Comparison of ENCODE assay signal across 1 cellular context in genomic region chr19:45450042-45450380, GRCh38.
TF ChIP-seq lines count a peak whose summit lies in the region.

No MANE protein-coding gene starts in this region.

TF ChIP-seq in HepG2, 621 proteins besides CTCF, POLR2A, EP300 and RAD21 (continues in another document):
- no peak for TF ChIP-seq THAP8 (CRISPR knock-in tag; IDR thresholded peaks at IDR 0.05; ENCODE audit: borderline replicate concordance)
- no peak for TF ChIP-seq JUN (CRISPR knock-in tag; IDR thresholded peaks at IDR 0.05)
- no peak for TF ChIP-seq NCOA2 (CRISPR knock-in tag; IDR thresholded peaks at IDR 0.05)
- TF ChIP-seq IRF2 (CRISPR knock-in tag; IDR thresholded peaks at IDR 0.05), result no peak
- TF ChIP-seq ZNF562 (CRISPR knock-in tag; IDR thresholded peaks at IDR 0.05; ENCODE audit: borderline replicate concordance), result no peak
- TF ChIP-seq TOE1 (CRISPR knock-in tag; IDR thresholded peaks at IDR 0.05), result no peak
- TF ChIP-seq MAFF (IDR thresholded peaks at IDR 0.05; ENCODE audit: low read depth, low read length), result no peak
- TF ChIP-seq ZNF598 (CRISPR knock-in tag; IDR thresholded peaks at IDR 0.05; ENCODE audit: borderline replicate concordance), result no peak
- no peak for TF ChIP-seq TFDP1 (CRISPR knock-in tag; IDR thresholded peaks at IDR 0.05; ENCODE audit: borderline replicate concordance)
- TF ChIP-seq ZSCAN9 (CRISPR knock-in tag; IDR thresholded peaks at IDR 0.05; ENCODE audit: borderline replicate concordance), result no peak
- 0 out of 2 replicates have a peak, but pooled peaks have one; percentile 26 for TF ChIP-seq TBX3 (IDR thresholded peaks at IDR 0.05; ENCODE audit: borderline replicate concordance)
- peak; percentile 55; the same call in 1 of the 2 replicates for TF ChIP-seq ZNF792 (CRISPR knock-in tag; IDR thresholded peaks at IDR 0.05)
- TF ChIP-seq, protein P1, sequence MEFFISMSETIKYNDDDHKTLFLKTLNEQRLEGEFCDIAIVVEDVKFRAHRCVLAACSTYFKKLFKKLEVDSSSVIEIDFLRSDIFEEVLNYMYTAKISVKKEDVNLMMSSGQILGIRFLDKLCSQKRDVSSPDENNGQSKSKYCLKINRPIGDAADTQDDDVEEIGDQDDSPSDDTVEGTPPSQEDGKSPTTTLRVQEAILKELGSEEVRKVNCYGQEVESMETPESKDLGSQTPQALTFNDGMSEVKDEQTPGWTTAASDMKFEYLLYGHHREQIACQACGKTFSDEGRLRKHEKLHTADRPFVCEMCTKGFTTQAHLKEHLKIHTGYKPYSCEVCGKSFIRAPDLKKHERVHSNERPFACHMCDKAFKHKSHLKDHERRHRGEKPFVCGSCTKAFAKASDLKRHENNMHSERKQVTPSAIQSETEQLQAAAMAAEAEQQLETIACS (CRISPR knock-in tag; IDR thresholded peaks at IDR 0.05), result no peak
- no peak for TF ChIP-seq CREB1 (IDR thresholded peaks at IDR 0.05)
- TF ChIP-seq CREB1 (CRISPR knock-in tag; IDR thresholded peaks at IDR 0.05), result no peak
- TF ChIP-seq, protein P2, sequence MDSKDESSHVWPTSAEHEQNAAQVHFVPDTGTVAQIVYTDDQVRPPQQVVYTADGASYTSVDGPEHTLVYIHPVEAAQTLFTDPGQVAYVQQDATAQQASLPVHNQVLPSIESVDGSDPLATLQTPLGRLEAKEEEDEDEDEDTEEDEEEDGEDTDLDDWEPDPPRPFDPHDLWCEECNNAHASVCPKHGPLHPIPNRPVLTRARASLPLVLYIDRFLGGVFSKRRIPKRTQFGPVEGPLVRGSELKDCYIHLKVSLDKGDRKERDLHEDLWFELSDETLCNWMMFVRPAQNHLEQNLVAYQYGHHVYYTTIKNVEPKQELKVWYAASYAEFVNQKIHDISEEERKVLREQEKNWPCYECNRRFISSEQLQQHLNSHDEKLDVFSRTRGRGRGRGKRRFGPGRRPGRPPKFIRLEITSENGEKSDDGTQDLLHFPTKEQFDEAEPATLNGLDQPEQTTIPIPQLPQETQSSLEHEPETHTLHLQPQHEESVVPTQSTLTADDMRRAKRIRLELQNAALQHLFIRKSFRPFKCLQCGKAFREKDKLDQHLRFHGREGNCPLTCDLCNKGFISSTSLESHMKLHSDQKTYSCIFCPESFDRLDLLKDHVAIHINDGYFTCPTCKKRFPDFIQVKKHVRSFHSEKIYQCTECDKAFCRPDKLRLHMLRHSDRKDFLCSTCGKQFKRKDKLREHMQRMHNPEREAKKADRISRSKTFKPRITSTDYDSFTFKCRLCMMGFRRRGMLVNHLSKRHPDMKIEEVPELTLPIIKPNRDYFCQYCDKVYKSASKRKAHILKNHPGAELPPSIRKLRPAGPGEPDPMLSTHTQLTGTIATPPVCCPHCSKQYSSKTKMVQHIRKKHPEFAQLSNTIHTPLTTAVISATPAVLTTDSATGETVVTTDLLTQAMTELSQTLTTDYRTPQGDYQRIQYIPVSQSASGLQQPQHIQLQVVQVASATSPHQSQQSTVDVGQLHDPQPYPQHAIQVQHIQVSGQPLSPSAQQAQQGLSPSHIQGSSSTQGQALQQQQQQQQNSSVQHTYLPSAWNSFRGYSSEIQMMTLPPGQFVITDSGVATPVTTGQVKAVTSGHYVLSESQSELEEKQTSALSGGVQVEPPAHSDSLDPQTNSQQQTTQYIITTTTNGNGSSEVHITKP (CRISPR knock-in tag; IDR thresholded peaks at IDR 0.05; ENCODE audit: low read depth), result no peak
- TF ChIP-seq ATF1 (CRISPR knock-in tag; IDR thresholded peaks at IDR 0.05), result no peak
- TF ChIP-seq RNF2 (conservative IDR thresholded peaks at IDR 0.05; ENCODE audit: low read depth), result no peak
- TF ChIP-seq ONECUT2 (CRISPR knock-in tag; IDR thresholded peaks at IDR 0.05), result no peak
- TF ChIP-seq ZNF160 (CRISPR knock-in tag; IDR thresholded peaks at IDR 0.05), result no peak
- no peak for TF ChIP-seq ZNF883 (CRISPR knock-in tag; IDR thresholded peaks at IDR 0.05; ENCODE audit: not compliant biosample characterization)
- no peak for TF ChIP-seq CAMTA2 (CRISPR knock-in tag; IDR thresholded peaks at IDR 0.05; ENCODE audit: borderline replicate concordance)
- TF ChIP-seq ZHX2 (IDR thresholded peaks at IDR 0.05; ENCODE audit: low read depth), result no peak
- TF ChIP-seq ZHX2 (CRISPR knock-in tag; IDR thresholded peaks at IDR 0.05; ENCODE audit: borderline replicate concordance), result no peak
- TF ChIP-seq ZSCAN20 (CRISPR knock-in tag; IDR thresholded peaks at IDR 0.05; ENCODE audit: borderline replicate concordance), result no peak
- no peak for TF ChIP-seq RARA (CRISPR knock-in tag; IDR thresholded peaks at IDR 0.05)
- TF ChIP-seq NR1H2 (CRISPR knock-in tag; IDR thresholded peaks at IDR 0.05; ENCODE audit: borderline replicate concordance, low read depth), result no peak
- no peak for TF ChIP-seq DMTF1 (CRISPR knock-in tag; IDR thresholded peaks at IDR 0.05)
- TF ChIP-seq RBFOX2 (IDR thresholded peaks at IDR 0.05; ENCODE audit: low read depth, low read length), result no peak
- no peak for TF ChIP-seq DZIP1 (CRISPR knock-in tag; IDR thresholded peaks at IDR 0.05)
- no peak for TF ChIP-seq ZNF577 (CRISPR knock-in tag; IDR thresholded peaks at IDR 0.05; ENCODE audit: borderline replicate concordance, low read depth)
- TF ChIP-seq, protein P3, sequence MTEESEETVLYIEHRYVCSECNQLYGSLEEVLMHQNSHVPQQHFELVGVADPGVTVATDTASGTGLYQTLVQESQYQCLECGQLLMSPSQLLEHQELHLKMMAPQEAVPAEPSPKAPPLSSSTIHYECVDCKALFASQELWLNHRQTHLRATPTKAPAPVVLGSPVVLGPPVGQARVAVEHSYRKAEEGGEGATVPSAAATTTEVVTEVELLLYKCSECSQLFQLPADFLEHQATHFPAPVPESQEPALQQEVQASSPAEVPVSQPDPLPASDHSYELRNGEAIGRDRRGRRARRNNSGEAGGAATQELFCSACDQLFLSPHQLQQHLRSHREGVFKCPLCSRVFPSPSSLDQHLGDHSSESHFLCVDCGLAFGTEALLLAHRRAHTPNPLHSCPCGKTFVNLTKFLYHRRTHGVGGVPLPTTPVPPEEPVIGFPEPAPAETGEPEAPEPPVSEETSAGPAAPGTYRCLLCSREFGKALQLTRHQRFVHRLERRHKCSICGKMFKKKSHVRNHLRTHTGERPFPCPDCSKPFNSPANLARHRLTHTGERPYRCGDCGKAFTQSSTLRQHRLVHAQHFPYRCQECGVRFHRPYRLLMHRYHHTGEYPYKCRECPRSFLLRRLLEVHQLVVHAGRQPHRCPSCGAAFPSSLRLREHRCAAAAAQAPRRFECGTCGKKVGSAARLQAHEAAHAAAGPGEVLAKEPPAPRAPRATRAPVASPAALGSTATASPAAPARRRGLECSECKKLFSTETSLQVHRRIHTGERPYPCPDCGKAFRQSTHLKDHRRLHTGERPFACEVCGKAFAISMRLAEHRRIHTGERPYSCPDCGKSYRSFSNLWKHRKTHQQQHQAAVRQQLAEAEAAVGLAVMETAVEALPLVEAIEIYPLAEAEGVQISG (CRISPR knock-in tag; IDR thresholded peaks at IDR 0.05), result no peak
- no peak for TF ChIP-seq ZNF224 (CRISPR knock-in tag; IDR thresholded peaks at IDR 0.05)
- TF ChIP-seq ELF3 (CRISPR knock-in tag; IDR thresholded peaks at IDR 0.05), result 0 out of 2 replicates have a peak, but pooled peaks have one; percentile 14
- no peak for TF ChIP-seq TP53 (CRISPR knock-in tag; conservative IDR thresholded peaks at IDR 0.05)
- no peak for TF ChIP-seq ZNF652 (CRISPR knock-in tag; IDR thresholded peaks at IDR 0.05; ENCODE audit: borderline replicate concordance, low read depth)
- TF ChIP-seq SMYD3 (CRISPR knock-in tag; IDR thresholded peaks at IDR 0.05), result no peak
- TF ChIP-seq MED13 (CRISPR knock-in tag; IDR thresholded peaks at IDR 0.05), result no peak
- TF ChIP-seq, protein P4, sequence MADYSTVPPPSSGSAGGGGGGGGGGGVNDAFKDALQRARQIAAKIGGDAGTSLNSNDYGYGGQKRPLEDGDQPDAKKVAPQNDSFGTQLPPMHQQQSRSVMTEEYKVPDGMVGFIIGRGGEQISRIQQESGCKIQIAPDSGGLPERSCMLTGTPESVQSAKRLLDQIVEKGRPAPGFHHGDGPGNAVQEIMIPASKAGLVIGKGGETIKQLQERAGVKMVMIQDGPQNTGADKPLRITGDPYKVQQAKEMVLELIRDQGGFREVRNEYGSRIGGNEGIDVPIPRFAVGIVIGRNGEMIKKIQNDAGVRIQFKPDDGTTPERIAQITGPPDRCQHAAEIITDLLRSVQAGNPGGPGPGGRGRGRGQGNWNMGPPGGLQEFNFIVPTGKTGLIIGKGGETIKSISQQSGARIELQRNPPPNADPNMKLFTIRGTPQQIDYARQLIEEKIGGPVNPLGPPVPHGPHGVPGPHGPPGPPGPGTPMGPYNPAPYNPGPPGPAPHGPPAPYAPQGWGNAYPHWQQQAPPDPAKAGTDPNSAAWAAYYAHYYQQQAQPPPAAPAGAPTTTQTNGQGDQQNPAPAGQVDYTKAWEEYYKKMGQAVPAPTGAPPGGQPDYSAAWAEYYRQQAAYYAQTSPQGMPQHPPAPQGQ (CRISPR knock-in tag; IDR thresholded peaks at IDR 0.05; ENCODE audit: borderline replicate concordance), result no peak
